1 cellular context compared by ENCODE assay signal in the genomic region with DNA sequence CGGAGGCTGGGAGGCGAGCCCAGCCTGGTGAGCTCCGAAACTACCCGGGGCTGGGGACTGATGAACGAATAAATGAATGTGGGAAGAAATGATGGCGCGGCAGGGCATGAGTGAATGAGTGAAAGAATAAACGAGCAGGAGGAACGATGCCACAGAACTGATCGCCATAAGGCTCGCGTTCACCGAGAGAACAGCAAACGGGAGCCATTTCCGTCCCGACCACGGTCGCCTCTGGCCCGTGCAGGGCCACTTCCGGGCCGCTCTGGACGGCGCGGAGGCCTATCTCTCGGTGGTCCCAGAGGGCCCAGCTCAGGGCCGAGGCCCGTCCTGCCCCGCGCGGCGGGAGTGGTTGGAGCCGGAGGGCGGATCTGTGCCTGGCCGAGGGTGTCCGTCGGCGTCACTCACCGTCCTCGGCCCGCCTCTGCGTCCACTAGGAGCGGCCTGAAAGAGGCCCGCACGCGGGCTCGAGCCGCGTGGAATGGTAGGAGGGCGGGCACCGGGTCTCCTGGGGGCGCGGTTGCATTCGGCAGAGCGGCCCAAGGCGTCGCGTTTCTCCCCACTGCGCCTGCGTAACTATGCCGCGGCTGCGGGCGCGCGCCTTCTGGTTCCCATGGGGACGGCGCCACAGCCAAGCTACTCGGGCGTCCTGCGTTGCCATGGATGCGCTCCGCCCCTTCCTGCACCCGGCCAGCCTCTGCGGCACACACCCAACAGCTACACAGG.
TF ChIP-seq lines count a peak whose summit lies in the region.

A gene (minus strand): TSS at position 480 of the 723 bp plus-strand sequence. CDS start 5,116 bp downstream, outside the sequence.

TF ChIP-seq in HepG2, 621 proteins besides CTCF, POLR2A, EP300 and RAD21 (continued from another document and continues in another):
- no peak for TF ChIP-seq RARG (CRISPR knock-in tag; IDR thresholded peaks at IDR 0.05; ENCODE audit: low read depth)
- TF ChIP-seq, protein P1, sequence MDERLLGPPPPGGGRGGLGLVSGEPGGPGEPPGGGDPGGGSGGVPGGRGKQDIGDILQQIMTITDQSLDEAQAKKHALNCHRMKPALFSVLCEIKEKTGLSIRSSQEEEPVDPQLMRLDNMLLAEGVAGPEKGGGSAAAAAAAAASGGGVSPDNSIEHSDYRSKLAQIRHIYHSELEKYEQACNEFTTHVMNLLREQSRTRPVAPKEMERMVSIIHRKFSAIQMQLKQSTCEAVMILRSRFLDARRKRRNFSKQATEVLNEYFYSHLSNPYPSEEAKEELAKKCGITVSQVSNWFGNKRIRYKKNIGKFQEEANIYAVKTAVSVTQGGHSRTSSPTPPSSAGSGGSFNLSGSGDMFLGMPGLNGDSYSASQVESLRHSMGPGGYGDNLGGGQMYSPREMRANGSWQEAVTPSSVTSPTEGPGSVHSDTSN (CRISPR knock-in tag; IDR thresholded peaks at IDR 0.05): no peak
- peak; percentile 88 for TF ChIP-seq YY1 (IDR thresholded peaks at IDR 0.05; ENCODE audit: insufficient read depth, insufficient replicate concordance, low read depth, low read length)
- no peak for TF ChIP-seq ZNF235 (CRISPR knock-in tag; IDR thresholded peaks at IDR 0.05; ENCODE audit: borderline replicate concordance)
- no peak for TF ChIP-seq PCBP1 (IDR thresholded peaks at IDR 0.05; ENCODE audit: borderline replicate concordance, low read depth, low read length)
- peak; percentile 71; the same call in 1 of the 2 replicates for TF ChIP-seq SP4 (CRISPR knock-in tag; IDR thresholded peaks at IDR 0.05)
- peak; percentile 93 for TF ChIP-seq ELF1 (CRISPR knock-in tag; IDR thresholded peaks at IDR 0.05)
- TF ChIP-seq ZKSCAN5 (CRISPR knock-in tag; IDR thresholded peaks at IDR 0.05): no peak
- TF ChIP-seq ZNF775 (CRISPR knock-in tag; IDR thresholded peaks at IDR 0.05; ENCODE audit: borderline replicate concordance): no peak
- TF ChIP-seq HIVEP1 (CRISPR knock-in tag; IDR thresholded peaks at IDR 0.05): 0 out of 2 replicates have a peak, but pooled peaks have one; percentile 1
- peak; percentile 56; the same call in 1 of the 2 replicates for TF ChIP-seq SALL1 (CRISPR knock-in tag; IDR thresholded peaks at IDR 0.05)
- no peak; the same call in 1 of the 2 replicates for TF ChIP-seq ZBTB20 (CRISPR knock-in tag; IDR thresholded peaks at IDR 0.05; ENCODE audit: borderline replicate concordance, low read depth)
- TF ChIP-seq CHD4 (IDR thresholded peaks at IDR 0.05; ENCODE audit: borderline replicate concordance, low read length): no peak
- peak; percentile 100 for TF ChIP-seq RFX1 (IDR thresholded peaks at IDR 0.05)
- TF ChIP-seq KLF6 (CRISPR knock-in tag; IDR thresholded peaks at IDR 0.05): peak; percentile 60; the same call in 1 of the 2 replicates
- TF ChIP-seq FOSL2 (CRISPR knock-in tag; IDR thresholded peaks at IDR 0.05): no peak; the same call in 1 of the 2 replicates
- peak; percentile 17 for TF ChIP-seq TBL1XR1 (IDR thresholded peaks at IDR 0.05; ENCODE audit: borderline replicate concordance, low read length, partially characterized antibody)
- 0 out of 2 replicates have a peak, but pooled peaks have one; percentile 9 for TF ChIP-seq ETV6 (CRISPR knock-in tag; conservative IDR thresholded peaks at IDR 0.05)
- TF ChIP-seq, protein P2, sequence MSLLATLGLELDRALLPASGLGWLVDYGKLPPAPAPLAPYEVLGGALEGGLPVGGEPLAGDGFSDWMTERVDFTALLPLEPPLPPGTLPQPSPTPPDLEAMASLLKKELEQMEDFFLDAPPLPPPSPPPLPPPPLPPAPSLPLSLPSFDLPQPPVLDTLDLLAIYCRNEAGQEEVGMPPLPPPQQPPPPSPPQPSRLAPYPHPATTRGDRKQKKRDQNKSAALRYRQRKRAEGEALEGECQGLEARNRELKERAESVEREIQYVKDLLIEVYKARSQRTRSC (CRISPR knock-in tag; IDR thresholded peaks at IDR 0.05; ENCODE audit: low read depth): no peak
- TF ChIP-seq, protein P3, sequence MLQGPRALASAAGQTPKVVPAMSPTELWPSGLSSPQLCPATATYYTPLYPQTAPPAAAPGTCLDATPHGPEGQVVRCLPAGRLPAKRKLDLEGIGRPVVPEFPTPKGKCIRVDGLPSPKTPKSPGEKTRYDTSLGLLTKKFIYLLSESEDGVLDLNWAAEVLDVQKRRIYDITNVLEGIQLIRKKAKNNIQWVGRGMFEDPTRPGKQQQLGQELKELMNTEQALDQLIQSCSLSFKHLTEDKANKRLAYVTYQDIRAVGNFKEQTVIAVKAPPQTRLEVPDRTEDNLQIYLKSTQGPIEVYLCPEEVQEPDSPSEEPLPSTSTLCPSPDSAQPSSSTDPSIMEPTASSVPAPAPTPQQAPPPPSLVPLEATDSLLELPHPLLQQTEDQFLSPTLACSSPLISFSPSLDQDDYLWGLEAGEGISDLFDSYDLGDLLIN (CRISPR knock-in tag; IDR thresholded peaks at IDR 0.05; ENCODE audit: borderline replicate concordance): no peak; the same call in none of the 2 replicates
- TF ChIP-seq ZNF607 (CRISPR knock-in tag; IDR thresholded peaks at IDR 0.05; ENCODE audit: borderline replicate concordance): peak; percentile 91
- TF ChIP-seq RBM22 (optimal IDR thresholded peaks at IDR 0.05; ENCODE audit: low read length): peak; percentile 100
- no peak for TF ChIP-seq ZNF567 (CRISPR knock-in tag; IDR thresholded peaks at IDR 0.05; ENCODE audit: borderline replicate concordance)
- TF ChIP-seq PHF5A (CRISPR knock-in tag; IDR thresholded peaks at IDR 0.05; ENCODE audit: low read depth, unreplicated experiment): no peak
- TF ChIP-seq, protein P4, sequence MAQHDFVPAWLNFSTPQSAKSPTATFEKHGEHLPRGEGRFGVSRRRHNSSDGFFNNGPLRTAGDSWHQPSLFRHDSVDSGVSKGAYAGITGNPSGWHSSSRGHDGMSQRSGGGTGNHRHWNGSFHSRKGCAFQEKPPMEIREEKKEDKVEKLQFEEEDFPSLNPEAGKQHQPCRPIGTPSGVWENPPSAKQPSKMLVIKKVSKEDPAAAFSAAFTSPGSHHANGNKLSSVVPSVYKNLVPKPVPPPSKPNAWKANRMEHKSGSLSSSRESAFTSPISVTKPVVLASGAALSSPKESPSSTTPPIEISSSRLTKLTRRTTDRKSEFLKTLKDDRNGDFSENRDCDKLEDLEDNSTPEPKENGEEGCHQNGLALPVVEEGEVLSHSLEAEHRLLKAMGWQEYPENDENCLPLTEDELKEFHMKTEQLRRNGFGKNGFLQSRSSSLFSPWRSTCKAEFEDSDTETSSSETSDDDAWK (CRISPR knock-in tag; IDR thresholded peaks at IDR 0.05): no peak
- peak in 1 of 2 experiments; percentile 35; a peak in 1 of 4 replicates for TF ChIP-seq KLF16 (CRISPR knock-in tag; IDR thresholded peaks at IDR 0.05)
- no peak for TF ChIP-seq TSC22D2 (CRISPR knock-in tag; IDR thresholded peaks at IDR 0.05; ENCODE audit: borderline replicate concordance)
- TF ChIP-seq, protein P5, sequence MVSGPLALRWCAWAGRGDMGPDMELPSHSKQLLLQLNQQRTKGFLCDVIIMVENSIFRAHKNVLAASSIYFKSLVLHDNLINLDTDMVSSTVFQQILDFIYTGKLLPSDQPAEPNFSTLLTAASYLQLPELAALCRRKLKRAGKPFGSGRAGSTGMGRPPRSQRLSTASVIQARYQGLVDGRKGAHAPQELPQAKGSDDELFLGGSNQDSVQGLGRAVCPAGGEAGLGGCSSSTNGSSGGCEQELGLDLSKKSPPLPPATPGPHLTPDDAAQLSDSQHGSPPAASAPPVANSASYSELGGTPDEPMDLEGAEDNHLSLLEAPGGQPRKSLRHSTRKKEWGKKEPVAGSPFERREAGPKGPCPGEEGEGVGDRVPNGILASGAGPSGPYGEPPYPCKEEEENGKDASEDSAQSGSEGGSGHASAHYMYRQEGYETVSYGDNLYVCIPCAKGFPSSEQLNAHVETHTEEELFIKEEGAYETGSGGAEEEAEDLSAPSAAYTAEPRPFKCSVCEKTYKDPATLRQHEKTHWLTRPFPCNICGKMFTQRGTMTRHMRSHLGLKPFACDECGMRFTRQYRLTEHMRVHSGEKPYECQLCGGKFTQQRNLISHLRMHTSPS (CRISPR knock-in tag; IDR thresholded peaks at IDR 0.05; ENCODE audit: low read depth): no peak
- peak; percentile 92 for TF ChIP-seq SKI (IDR thresholded peaks at IDR 0.05; ENCODE audit: partially characterized antibody)
- TF ChIP-seq TEAD2 (CRISPR knock-in tag; IDR thresholded peaks at IDR 0.05): no peak
- TF ChIP-seq ZKSCAN1 (IDR thresholded peaks at IDR 0.05; ENCODE audit: low read length): no peak
- TF ChIP-seq ZNF335 (CRISPR knock-in tag; IDR thresholded peaks at IDR 0.05): peak; percentile 86; the same call in 1 of the 2 replicates
- TF ChIP-seq ZNF605 (CRISPR knock-in tag; IDR thresholded peaks at IDR 0.05): no peak; the same call in 1 of the 2 replicates
- TF ChIP-seq, protein P6, sequence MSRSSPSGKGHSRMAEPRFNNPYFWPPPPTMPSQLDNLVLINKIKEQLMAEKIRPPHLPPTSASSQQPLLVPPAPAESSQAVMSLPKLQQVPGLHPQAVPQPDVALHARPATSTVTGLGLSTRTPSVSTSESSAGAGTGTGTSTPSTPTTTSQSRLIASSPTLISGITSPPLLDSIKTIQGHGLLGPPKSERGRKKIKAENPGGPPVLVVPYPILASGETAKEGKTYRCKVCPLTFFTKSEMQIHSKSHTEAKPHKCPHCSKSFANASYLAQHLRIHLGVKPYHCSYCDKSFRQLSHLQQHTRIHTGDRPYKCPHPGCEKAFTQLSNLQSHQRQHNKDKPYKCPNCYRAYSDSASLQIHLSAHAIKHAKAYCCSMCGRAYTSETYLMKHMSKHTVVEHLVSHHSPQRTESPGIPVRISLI (CRISPR knock-in tag; IDR thresholded peaks at IDR 0.05; ENCODE audit: borderline replicate concordance): peak; percentile 54; the same call in 1 of the 2 replicates
- TF ChIP-seq HDAC2 (CRISPR knock-in tag; IDR thresholded peaks at IDR 0.05): peak; percentile 82
- TF ChIP-seq, protein P7, sequence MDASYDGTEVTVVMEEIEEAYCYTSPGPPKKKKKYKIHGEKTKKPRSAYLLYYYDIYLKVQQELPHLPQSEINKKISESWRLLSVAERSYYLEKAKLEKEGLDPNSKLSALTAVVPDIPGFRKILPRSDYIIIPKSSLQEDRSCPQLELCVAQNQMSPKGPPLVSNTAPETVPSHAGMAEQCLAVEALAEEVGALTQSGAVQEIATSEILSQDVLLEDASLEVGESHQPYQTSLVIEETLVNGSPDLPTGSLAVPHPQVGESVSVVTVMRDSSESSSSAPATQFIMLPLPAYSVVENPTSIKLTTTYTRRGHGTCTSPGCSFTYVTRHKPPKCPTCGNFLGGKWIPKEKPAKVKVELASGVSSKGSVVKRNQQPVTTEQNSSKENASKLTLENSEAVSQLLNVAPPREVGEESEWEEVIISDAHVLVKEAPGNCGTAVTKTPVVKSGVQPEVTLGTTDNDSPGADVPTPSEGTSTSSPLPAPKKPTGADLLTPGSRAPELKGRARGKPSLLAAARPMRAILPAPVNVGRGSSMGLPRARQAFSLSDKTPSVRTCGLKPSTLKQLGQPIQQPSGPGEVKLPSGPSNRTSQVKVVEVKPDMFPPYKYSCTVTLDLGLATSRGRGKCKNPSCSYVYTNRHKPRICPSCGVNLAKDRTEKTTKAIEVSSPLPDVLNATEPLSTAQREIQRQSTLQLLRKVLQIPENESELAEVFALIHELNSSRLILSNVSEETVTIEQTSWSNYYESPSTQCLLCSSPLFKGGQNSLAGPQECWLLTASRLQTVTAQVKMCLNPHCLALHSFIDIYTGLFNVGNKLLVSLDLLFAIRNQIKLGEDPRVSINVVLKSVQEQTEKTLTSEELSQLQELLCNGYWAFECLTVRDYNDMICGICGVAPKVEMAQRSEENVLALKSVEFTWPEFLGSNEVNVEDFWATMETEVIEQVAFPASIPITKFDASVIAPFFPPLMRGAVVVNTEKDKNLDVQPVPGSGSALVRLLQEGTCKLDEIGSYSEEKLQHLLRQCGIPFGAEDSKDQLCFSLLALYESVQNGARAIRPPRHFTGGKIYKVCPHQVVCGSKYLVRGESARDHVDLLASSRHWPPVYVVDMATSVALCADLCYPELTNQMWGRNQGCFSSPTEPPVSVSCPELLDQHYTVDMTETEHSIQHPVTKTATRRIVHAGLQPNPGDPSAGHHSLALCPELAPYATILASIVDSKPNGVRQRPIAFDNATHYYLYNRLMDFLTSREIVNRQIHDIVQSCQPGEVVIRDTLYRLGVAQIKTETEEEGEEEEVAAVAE (CRISPR knock-in tag; IDR thresholded peaks at IDR 0.05; ENCODE audit: borderline replicate concordance): 0 out of 2 replicates have a peak, but pooled peaks have one; percentile 21
- 0 out of 2 replicates have a peak, but pooled peaks have one; percentile 10 for TF ChIP-seq TBX3 (IDR thresholded peaks at IDR 0.05; ENCODE audit: borderline replicate concordance)
- TF ChIP-seq, protein P8, sequence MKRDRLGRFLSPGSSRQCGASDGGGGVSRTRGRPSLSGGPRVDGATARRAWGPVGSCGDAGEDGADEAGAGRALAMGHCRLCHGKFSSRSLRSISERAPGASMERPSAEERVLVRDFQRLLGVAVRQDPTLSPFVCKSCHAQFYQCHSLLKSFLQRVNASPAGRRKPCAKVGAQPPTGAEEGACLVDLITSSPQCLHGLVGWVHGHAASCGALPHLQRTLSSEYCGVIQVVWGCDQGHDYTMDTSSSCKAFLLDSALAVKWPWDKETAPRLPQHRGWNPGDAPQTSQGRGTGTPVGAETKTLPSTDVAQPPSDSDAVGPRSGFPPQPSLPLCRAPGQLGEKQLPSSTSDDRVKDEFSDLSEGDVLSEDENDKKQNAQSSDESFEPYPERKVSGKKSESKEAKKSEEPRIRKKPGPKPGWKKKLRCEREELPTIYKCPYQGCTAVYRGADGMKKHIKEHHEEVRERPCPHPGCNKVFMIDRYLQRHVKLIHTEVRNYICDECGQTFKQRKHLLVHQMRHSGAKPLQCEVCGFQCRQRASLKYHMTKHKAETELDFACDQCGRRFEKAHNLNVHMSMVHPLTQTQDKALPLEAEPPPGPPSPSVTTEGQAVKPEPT (CRISPR knock-in tag; IDR thresholded peaks at IDR 0.05; ENCODE audit: low read depth): peak; percentile 28; the same call in 1 of the 2 replicates
- TF ChIP-seq FOXJ3 (CRISPR knock-in tag; IDR thresholded peaks at IDR 0.05; ENCODE audit: borderline replicate concordance): peak; percentile 84
- 0 out of 2 replicates have a peak, but pooled peaks have one; percentile 57 for TF ChIP-seq ZIK1 (CRISPR knock-in tag; IDR thresholded peaks at IDR 0.05; ENCODE audit: borderline replicate concordance, low read depth)
- TF ChIP-seq, protein P9, sequence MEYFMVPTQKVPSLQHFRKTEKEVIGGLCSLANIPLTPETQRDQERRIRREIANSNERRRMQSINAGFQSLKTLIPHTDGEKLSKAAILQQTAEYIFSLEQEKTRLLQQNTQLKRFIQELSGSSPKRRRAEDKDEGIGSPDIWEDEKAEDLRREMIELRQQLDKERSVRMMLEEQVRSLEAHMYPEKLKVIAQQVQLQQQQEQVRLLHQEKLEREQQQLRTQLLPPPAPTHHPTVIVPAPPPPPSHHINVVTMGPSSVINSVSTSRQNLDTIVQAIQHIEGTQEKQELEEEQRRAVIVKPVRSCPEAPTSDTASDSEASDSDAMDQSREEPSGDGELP (IDR thresholded peaks at IDR 0.05; ENCODE audit: borderline replicate concordance, low read depth): peak; percentile 42; the same call in 1 of the 2 replicates
- peak; percentile 90 for TF ChIP-seq HNRNPLL (IDR thresholded peaks at IDR 0.05; ENCODE audit: low read depth, low read length, poor library complexity, severe bottlenecking)
- peak; percentile 25 for TF ChIP-seq AGO1 (IDR thresholded peaks at IDR 0.05; ENCODE audit: low read depth, low read length, poor library complexity, severe bottlenecking)
- TF ChIP-seq ARNTL (CRISPR knock-in tag; IDR thresholded peaks at IDR 0.05): no peak
- no peak for TF ChIP-seq ZNF749 (CRISPR knock-in tag; IDR thresholded peaks at IDR 0.05; ENCODE audit: borderline replicate concordance)
